9 cellular contexts compared by ENCODE assay signal in genomic region chr6:39189915-39190544, GRCh38. TPM values are rescaled to one million over a fixed set of nuclear protein-coding genes. Genes with fewer than 3 reads are reported as not detected.
DNase-seq lines count a peak whose midpoint lies in the region; ATAC-seq and TF ChIP-seq lines count a peak whose summit lies in the region.
"Had no signal": no experiment of that assay in that cellular context is flagged by ENCODE, and none has a peak within 500 bp of the region (broad histone marks: within the 10 kb centered on the region; RNA-seq: fewer than 3 reads in every experiment).

No MANE protein-coding gene starts in this region.

- H3K27ac ChIP-seq in 22Rv1, result no peak overlapping the region
- H3K27ac ChIP-seq in breast epithelium, result no peak overlapping the region
- no peak overlapping the region for H3K27ac ChIP-seq in lung (ENCODE audit: low read depth in 1 of 2, low read length in 1 of 2)

- no peaks in the 10 kb centered on the region for H3K4me1 ChIP-seq in breast epithelium
- H3K4me1 ChIP-seq in lung (ENCODE audit: control insufficient read depth in 2 of 2, insufficient read depth in 2 of 2, low read length in 2 of 2), result peaks cover 0 to 9% of the 10 kb centered on the region in 2 donors

- POLR2A ChIA-PET in T-cell (lab: Charles Lee), result no interaction called here

- H3K4me3 Mint-ChIP-seq in T-cell, result no peak overlapping the region
- H3K4me3 Mint-ChIP-seq: activated naive CD8-positive, alpha-beta T cell had no signal

- H3K4me3 ChIP-seq in NB4 (ENCODE audit: low read depth, low read length), result no peak overlapping the region
- no peak overlapping the region for H3K4me3 ChIP-seq in breast epithelium
- no peak overlapping the region for H3K4me3 ChIP-seq in lung

- no peaks in the 10 kb centered on the region for H3K9me3 ChIP-seq in breast epithelium
- peaks cover 0 to 2% of the 10 kb centered on the region in 2 donors for H3K9me3 ChIP-seq in lung (ENCODE audit: control insufficient read depth in 2 of 2, insufficient read depth in 1 of 2, low read length in 1 of 2)

- no peak overlapping the region for H3K27ac Mint-ChIP-seq in T-cell
- H3K27ac Mint-ChIP-seq: activated naive CD8-positive, alpha-beta T cell had no signal

- no peaks in the 10 kb centered on the region for H3K27me3 Mint-ChIP-seq in T-cell
- H3K27me3 Mint-ChIP-seq: activated naive CD8-positive, alpha-beta T cell had no signal

- H3K4me1 Mint-ChIP-seq in T-cell, result peaks cover 6 to 9% (median 6%) of the 10 kb centered on the region in 3 donors

- intact Hi-C loops in breast epithelium (cut with DNase I; ENCODE audit: low total_unique reads), result no loop called here

- WGBS in lung, 2 donors, result 70 to 78% methylated on average over 15 of the region's 15 CpGs

- ATAC-seq in lung (ENCODE audit: insufficient read depth, low FRiP score) (peak; percentile 25), GM21825 (IDR thresholded peaks at IDR 0.05; ENCODE audit: unreplicated experiment) (no peak), T-cell (replicated peaks in 1 of 4) (no peak)

- H3K27me3 ChIP-seq in breast epithelium (no peaks in the 10 kb centered on the region), lung (ENCODE audit: control insufficient read depth, insufficient read depth) (no peaks in the 10 kb centered on the region)

- TF ChIP-seq CTCF in 22Rv1 (IDR thresholded peaks at IDR 0.05) (peak; percentile 54), GM10266 (IDR thresholded peaks at IDR 0.05; ENCODE audit: control insufficient read depth, insufficient read depth, low read depth, missing control alignments) (peak; percentile 40), NB4 (IDR thresholded peaks at IDR 0.05; ENCODE audit: low read depth, low read length) (peak; percentile 68), breast epithelium (IDR thresholded peaks at IDR 0.05) (peak in 2 of 3 donors; percentile 18), lung (IDR thresholded peaks at IDR 0.05; ENCODE audit: control extremely low read depth, extremely low read depth) (peak; percentile 4)

- H3K9me3 Mint-ChIP-seq in T-cell, result no peaks in the 10 kb centered on the region

- CTCF ChIA-PET in T-cell (lab: Charles Lee), result interaction anchor here in 1 of 2 donors (1.1 kb wide), 1 partner anchor 113 kb away, joined by 3 read pairs; no protein-coding TSS in a partner anchor

- DNase-seq in GM10266 (ENCODE audit: extremely low spot score) (peak; percentile 45), NB4 (ENCODE audit: low read depth) (peak; percentile 55), breast epithelium (ENCODE audit: low spot score in 2 of 2) (no peak), lung (ENCODE audit: low spot score) (peak; percentile 70), cerebellum (ENCODE audit: low spot score) (no peak), T-cell (no peak)

- peaks cover 6% of the 10 kb centered on the region for H3K36me3 Mint-ChIP-seq in T-cell

- H3K36me3 ChIP-seq in breast epithelium, result no peaks in the 10 kb centered on the region
- H3K36me3 ChIP-seq in lung (ENCODE audit: control insufficient read depth in 2 of 2, insufficient read depth in 2 of 2, low read length in 2 of 2), result peaks cover 0 to 15% of the 10 kb centered on the region in 2 donors

- TF ChIP-seq POLR2A in NB4 (IDR thresholded peaks at IDR 0.05; ENCODE audit: extremely low read depth, insufficient read length), result no peak
- TF ChIP-seq POLR2A in breast epithelium (IDR thresholded peaks at IDR 0.05), result no peak

RNA-seq across cellular contexts. Expression of gene KCNK5, which starts 39.2 kb away (rescaled TPM):
- 10 to 100 TPM in 1 of 3 donors, 1 to 10 TPM in 2; 1.8 to 20.6 (median 4.3) TPM for total RNA-seq in breast epithelium
- 10 to 100 TPM; 20.5 to 22.0 TPM for total RNA-seq in lung
- 10 to 100 TPM in 1 of 2 donors, 1 to 10 TPM in 1; 6.0 to 11.7 TPM for polyA plus RNA-seq in lung
- 0.27 TPM for total RNA-seq in cerebellum
- 1 to 10 TPM in 2 of 5 donors, under 1 TPM in 3; 0.60 to 1.1 (median 0.93) TPM for total RNA-seq in T-cell

Comparison
In these comparisons a context has a peak if more than half of its experiments do, and no peak if none do; other contexts are left out.
1. CTCF ChIP-seq: peak in every context shown above with its lines; median percentile 68 in NB4; 54 in 22Rv1; 40 in GM10266; 18 in breast epithelium; 4 in lung.
2. DNase-seq: peak in GM10266 (single experiment), NB4 (single experiment) and lung (single experiment); none in breast epithelium (0 of 2), cerebellum (single experiment) and T-cell (0 of 34).